8 cellular contexts compared by ENCODE assay signal in genomic region chr16:47461598-47462266, GRCh38. TPM values are rescaled to one million over a fixed set of nuclear protein-coding genes. Genes with fewer than 3 reads are reported as not detected.
DNase-seq lines count a peak whose midpoint lies in the region; ATAC-seq lines count a peak whose summit lies in the region.

No MANE protein-coding gene starts in this region.

- H3K36me3 ChIP-seq in neuron (ENCODE audit: insufficient read depth, low read length): peaks cover 11% of the 10 kb centered on the region

- no peaks in the 10 kb centered on the region for H3K9me3 ChIP-seq in neuron (ENCODE audit: low read length)

- peaks cover 41% of the 10 kb centered on the region for H3K4me1 ChIP-seq in neuron (ENCODE audit: insufficient read depth, low read length)

- ATAC-seq in GM19395 (IDR thresholded peaks at IDR 0.05; ENCODE audit: unreplicated experiment) (peak; percentile 33), HG03571 (IDR thresholded peaks at IDR 0.05; ENCODE audit: unreplicated experiment) (no peak)
- peak; percentile 5 to 12 for ATAC-seq in activated T-cell treated with anti-CD3 and anti-CD28 coated beads, Interleukin-2, amount 50 U/mL, for 4 hours

- H3K4me3 Mint-ChIP-seq in activated T-cell treated with anti-CD3 and anti-CD28 coated beads, Interleukin-2, amount 50 U/mL, for 4 hours: peak overlapping the region; percentile 98

- peak overlapping the region; percentile 84 for H3K4me3 ChIP-seq in neuron (ENCODE audit: low read length)

- peaks cover 63% of the 10 kb centered on the region for H3K4me1 Mint-ChIP-seq in activated T-cell treated with anti-CD3 and anti-CD28 coated beads, Interleukin-2, amount 50 U/mL, for 4 hours (ENCODE audit: low read depth)

- H3K27me3 ChIP-seq in neuron (ENCODE audit: insufficient read depth, low read length): no peaks in the 10 kb centered on the region

- H2AFZ ChIP-seq in neuron (ENCODE audit: low read depth, low read length): peak overlapping the region; percentile 99

- DNase-seq in DMS 273 (lab: John Stamatoyannopoulos, UW; ENCODE audit: unreplicated experiment): peak; percentile 65
- peak; percentile 68 for DNase-seq in LoVo (ENCODE audit: low spot score)
- no peak for DNase-seq in activated T-cell treated with anti-CD3 and anti-CD28 coated beads, Interleukin-2, amount 50 U/mL, for 4 hours
- peak; percentile 26 for DNase-seq in foreskin melanocyte
- no peak for DNase-seq in activated effector memory CD4-positive, alpha-beta T cell treated with anti-CD3 and anti-CD28 coated beads, Interleukin-2, amount 50 U/mL, for 16 hours

- peaks cover 9% of the 10 kb centered on the region for H3K36me3 Mint-ChIP-seq in activated T-cell treated with anti-CD3 and anti-CD28 coated beads, Interleukin-2, amount 50 U/mL, for 4 hours (ENCODE audit: insufficient read depth)

- no peaks in the 10 kb centered on the region for H3K27me3 Mint-ChIP-seq in activated T-cell treated with anti-CD3 and anti-CD28 coated beads, Interleukin-2, amount 50 U/mL, for 4 hours (ENCODE audit: low read depth)

- H3K9me3 Mint-ChIP-seq in activated T-cell treated with anti-CD3 and anti-CD28 coated beads, Interleukin-2, amount 50 U/mL, for 4 hours: no peaks in the 10 kb centered on the region

RNA-seq across cellular contexts. Expression of gene PHKB, which starts 0.6 kb away (rescaled TPM):
- 10 to 100 TPM; 12.7 to 17.2 (median 13.0) TPM for total RNA-seq in activated T-cell treated with anti-CD3 and anti-CD28 coated beads, Interleukin-2, amount 50 U/mL, for 4 hours

RNA-seq across cellular contexts. Expression of gene ITFG1, which starts 0.9 kb away (rescaled TPM):
- total RNA-seq in activated T-cell treated with anti-CD3 and anti-CD28 coated beads, Interleukin-2, amount 50 U/mL, for 4 hours: 10 to 100 TPM; 20.1 to 24.1 (median 20.9) TPM

Comparison
In these comparisons a context has a peak if more than half of its experiments do, and no peak if none do; other contexts are left out.
1. DNase-seq: peak in DMS 273 (single experiment), LoVo (single experiment) and foreskin melanocyte (single experiment); none in activated T-cell treated with anti-CD3 and anti-CD28 coated beads, Interleukin-2, amount 50 U/mL, for 4 hours (single experiment) and activated effector memory CD4-positive, alpha-beta T cell treated with anti-CD3 and anti-CD28 coated beads, Interleukin-2, amount 50 U/mL, for 16 hours (single experiment).